Comparison of ENCODE assay signal across 15 cellular contexts in genomic region chr20:43563429-43563828, GRCh38. TPM values are rescaled to one million over a fixed set of nuclear protein-coding genes. Genes with fewer than 3 reads are reported as not detected.
DNase-seq lines count a peak whose midpoint lies in the region; ATAC-seq and TF ChIP-seq lines count a peak whose summit lies in the region.
"Had no signal": no experiment of that assay in that cellular context is flagged by ENCODE, and none has a peak within 500 bp of the region (broad histone marks: within the 10 kb centered on the region; RNA-seq: fewer than 3 reads in every experiment).

No MANE protein-coding gene starts in this region.

- H3K27me3 ChIP-seq in GM06990 (replicated peaks; ENCODE audit: control insufficient read depth, insufficient read depth, low read length) (no peaks in the 10 kb centered on the region), Karpas-422 (ENCODE audit: low read length) (no peaks in the 10 kb centered on the region)

- peak; percentile 29 for TF ChIP-seq CTCF in GM06990 (IDR thresholded peaks at IDR 0.05; ENCODE audit: insufficient read depth, low read length, poor library complexity, severe bottlenecking)
- TF ChIP-seq CTCF in astrocyte of the spinal cord (IDR thresholded peaks at IDR 0.05; ENCODE audit: low read depth, low read length): peak; percentile 18

- in situ Hi-C loops in astrocyte of the spinal cord (cut with HindIII; ENCODE audit: low sequenced_read_pairs): no loop called here

- no peaks in the 10 kb centered on the region for H4K20me1 ChIP-seq in Karpas-422 (ENCODE audit: insufficient read depth, low read depth, low read length)

- no peaks in the 10 kb centered on the region for H3K4me1 ChIP-seq in Karpas-422 (ENCODE audit: low read length)
- H3K4me1 ChIP-seq: psoas muscle had no signal

- no peak overlapping the region for H3K9ac ChIP-seq in Karpas-422 (ENCODE audit: low read length)

- H3K4me2 ChIP-seq in Karpas-422 (ENCODE audit: low read depth, low read length, poor library complexity, severe bottlenecking): no peak overlapping the region

- no peaks in the 10 kb centered on the region for H3K79me2 ChIP-seq in Karpas-422 (ENCODE audit: low read length)

- H3K9me3 ChIP-seq in Karpas-422 (ENCODE audit: low read length): no peaks in the 10 kb centered on the region
- H3K9me3 ChIP-seq: psoas muscle had no signal

- no peak overlapping the region for H3K27ac ChIP-seq in Karpas-422 (ENCODE audit: low read length)
- H3K27ac ChIP-seq: psoas muscle had no signal

- no peak overlapping the region for H2AFZ ChIP-seq in Karpas-422 (ENCODE audit: low read length)

- no peak overlapping the region for H3K4me3 ChIP-seq in GM06990 (replicated peaks; ENCODE audit: low read depth, low read length)
- no peak overlapping the region for H3K4me3 ChIP-seq in Karpas-422 (ENCODE audit: low read length)
- no peak overlapping the region for H3K4me3 ChIP-seq in astrocyte of the spinal cord (ENCODE audit: low read depth, low read length)
- H3K4me3 ChIP-seq: psoas muscle had no signal

- H3K36me3 ChIP-seq in GM06990 (ENCODE audit: control insufficient read depth, insufficient read depth, low read length) (no peaks in the 10 kb centered on the region), Karpas-422 (ENCODE audit: insufficient read depth, low read length) (no peaks in the 10 kb centered on the region)

- H3K9me2 ChIP-seq in Karpas-422 (replicated peaks; ENCODE audit: insufficient read depth, low read length): no peaks in the 10 kb centered on the region

- DNase-seq in GM06990 (ENCODE audit: extremely low read depth, insufficient read length) (no peak), Karpas-422 (peak; percentile 47), astrocyte of the spinal cord (ENCODE audit: low read depth, low spot score) (no peak), myocyte (ENCODE audit: low read depth) (peak; percentile 51), RKO (ENCODE audit: low spot score) (no peak), mesenteric fat pad (ENCODE audit: low spot score) (no peak)
- DNase-seq in stimulated activated CD4-positive, alpha-beta T cell treated with anti-CD3 and anti-CD28 coated beads, Interleukin-4, amount 100 ng/mL, for 24 hours: no peak
- DNase-seq: activated T-cell treated with anti-CD3 and anti-CD28 coated beads, Interleukin-2, amount 50 U/mL, for 24 hours; endodermal cell; naive thymus-derived CD4-positive, alpha-beta T cell; NCI-H1436 treated with DMSO at 0.1 percent for 48 hours; NCI-H2227 treated with DMSO at 0.1 percent for 48 hours; psoas muscle had no signal

- no peak for ATAC-seq in GM21423 (IDR thresholded peaks at IDR 0.05; ENCODE audit: unreplicated experiment)
- ATAC-seq: activated naive CD4-positive, alpha-beta T cell treated with anti-CD3 and anti-CD28 coated beads, Interleukin-2, amount 50 U/mL, for 72 hours; naive thymus-derived CD4-positive, alpha-beta T cell; psoas muscle had no signal

RNA-seq across cellular contexts. Expression of gene SGK2, which starts 4.6 kb away (rescaled TPM):
- 0.43 TPM in 1 of 2 replicates, not detected in the other for total RNA-seq in Karpas-422 (2014; rRNA removed; shearing (Covaris generic); ENCODE audit: low replicate concordance)
- 0.19 and 1.7 TPM in 2 replicates for total RNA-seq in myocyte
- polyA plus RNA-seq in myocyte (2012): 0.48 TPM
- total RNA-seq in mesenteric fat pad: 14.0 TPM
- polyA plus RNA-seq: naive thymus-derived CD4-positive, alpha-beta T cell had no signal

RNA-seq across cellular contexts. Expression of gene IFT52, which starts 27.3 kb away (rescaled TPM):
- total RNA-seq in Karpas-422 (2014; rRNA removed; shearing (Covaris generic); ENCODE audit: low replicate concordance): 27.7 and 34.5 TPM in 2 replicates
- total RNA-seq in myocyte (13.6 and 17.4 TPM in 2 replicates), mesenteric fat pad (25.9 TPM)
- 24.7 TPM for polyA plus RNA-seq in myocyte (2012)

RNA-seq across cellular contexts. Expression of gene L3MBTL1, which starts 55.9 kb away (rescaled TPM):
- 15.5 and 31.2 TPM in 2 replicates for total RNA-seq in Karpas-422 (2014; rRNA removed; shearing (Covaris generic); ENCODE audit: low replicate concordance)
- total RNA-seq in myocyte (8.3 and 22.9 TPM in 2 replicates), mesenteric fat pad (8.4 TPM)
- 6.9 TPM for polyA plus RNA-seq in myocyte (2012)

Comparison
In these comparisons a context has a peak if more than half of its experiments do, and no peak if none do; other contexts are left out.
1. DNase-seq: peak in Karpas-422 (single experiment) and myocyte (single experiment); none in GM06990 (single experiment), astrocyte of the spinal cord (single experiment), stimulated activated CD4-positive, alpha-beta T cell treated with anti-CD3 and anti-CD28 coated beads, Interleukin-4, amount 100 ng/mL, for 24 hours (single experiment), RKO (single experiment) and mesenteric fat pad (single experiment).